ENCODE assay signal across 2 cellular contexts in the genomic region with DNA sequence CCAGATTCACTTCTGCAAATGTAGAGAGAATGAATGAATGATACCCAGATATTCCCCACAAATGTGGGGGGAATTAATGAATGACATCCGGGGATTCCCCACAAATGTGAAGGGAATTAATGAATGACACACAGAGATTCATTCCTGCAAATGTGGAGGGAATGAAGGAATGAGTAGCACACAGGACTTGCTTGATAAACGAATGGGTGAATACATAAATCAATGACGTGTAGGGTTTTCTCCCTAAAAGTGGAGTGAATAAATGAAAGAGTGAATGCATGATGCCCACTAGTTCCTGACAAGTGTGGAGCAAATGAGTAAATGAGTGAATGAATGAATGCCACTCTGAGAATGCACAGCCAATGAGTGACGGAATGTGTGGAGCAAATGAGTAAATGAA. TPM values are rescaled to one million over a fixed set of nuclear protein-coding genes. Genes with fewer than 3 reads are reported as not detected.
"Had no signal": no experiment of that assay in that cellular context is flagged by ENCODE, and none has a peak within 500 bp of the region (broad histone marks: within the 10 kb centered on the region; RNA-seq: fewer than 3 reads in every experiment).

No MANE protein-coding gene starts in this region.

RNA-seq across cellular contexts. Expression of a gene that starts 45.7 kb away (rescaled TPM):
- total RNA-seq: chondrocyte, RPMI7951 had no signal
